Comparison of ENCODE assay signal across 8 cellular contexts in genomic region chr18:64017870-64018269, GRCh38. TPM values are rescaled to one million over a fixed set of nuclear protein-coding genes. Genes with fewer than 3 reads are reported as not detected.
DNase-seq lines count a peak whose midpoint lies in the region; ATAC-seq and TF ChIP-seq lines count a peak whose summit lies in the region.

No MANE protein-coding gene starts in this region.

- peak; percentile 61 for ATAC-seq in GM21360 (IDR thresholded peaks at IDR 0.05; ENCODE audit: unreplicated experiment)
- no peak for ATAC-seq in HG03460 (IDR thresholded peaks at IDR 0.05; ENCODE audit: unreplicated experiment)
- ATAC-seq in GM19452 (IDR thresholded peaks at IDR 0.05; ENCODE audit: unreplicated experiment) = no peak

- H3K27me3 ChIP-seq in BE2C (no peaks in the 10 kb centered on the region), osteoblast (ENCODE audit: insufficient read depth, low read length) (no peaks in the 10 kb centered on the region)

- no peaks in the 10 kb centered on the region for H3K9me3 ChIP-seq in BE2C
- no peaks in the 10 kb centered on the region for H3K9me3 ChIP-seq in osteoblast (ENCODE audit: low read depth, low read length)

- H3K27ac ChIP-seq in osteoblast (ENCODE audit: low read depth, low read length) = no peak overlapping the region

- DNase-seq in BE2C = no peak
- DNase-seq in NCI-H1694 (lab: John Stamatoyannopoulos, UW) = peak; percentile 31
- DNase-seq in cerebellar cortex (ENCODE audit: low spot score) = peak; percentile 26
- no peak for DNase-seq in osteoblast (ENCODE audit: insufficient read length, low spot score, missing footprints)
- DNase-seq in effector CD4-positive, alpha-beta T cell = no peak

- peak; percentile 37; the same call in 1 of the 2 replicates for TF ChIP-seq CTCF in BE2C (IDR thresholded peaks at IDR 0.05; ENCODE audit: low read depth, low read length)
- peak; percentile 52 for TF ChIP-seq CTCF in osteoblast (IDR thresholded peaks at IDR 0.05; ENCODE audit: extremely low read depth, low read depth, low read length)

- H3K4me1 ChIP-seq in BE2C (no peaks in the 10 kb centered on the region), osteoblast (ENCODE audit: insufficient read depth, low read length) (no peaks in the 10 kb centered on the region)

- no peak overlapping the region for H3K4me3 ChIP-seq in BE2C (ENCODE audit: low read depth, low read length)
- H3K4me3 ChIP-seq in osteoblast (ENCODE audit: insufficient read depth, low read length) = no peak overlapping the region

- H4K20me1 ChIP-seq in osteoblast (ENCODE audit: insufficient read depth, low read length) = no peaks in the 10 kb centered on the region

- no peaks in the 10 kb centered on the region for H3K79me2 ChIP-seq in osteoblast (ENCODE audit: insufficient read depth, low read length)

- H3K36me3 ChIP-seq in BE2C = no peaks in the 10 kb centered on the region
- no peaks in the 10 kb centered on the region for H3K36me3 ChIP-seq in osteoblast (ENCODE audit: insufficient read depth, low read length)

- H3K4me2 ChIP-seq in osteoblast (ENCODE audit: insufficient read depth, low read length) = no peak overlapping the region

- H2AFZ ChIP-seq in osteoblast (ENCODE audit: low read length) = no peak overlapping the region

RNA-seq across cellular contexts. Expression of gene SERPINB8, which starts 48.0 kb away (rescaled TPM):
- 1.1 TPM for polyA plus RNA-seq in BE2C (2012; ENCODE audit: insufficient read depth, insufficient read length, low read depth)
- 30.4 and 31.8 TPM in 2 replicates for total RNA-seq in osteoblast

Comparison
In these comparisons a context has a peak if more than half of its experiments do, and no peak if none do; other contexts are left out.
1. DNase-seq: peak in NCI-H1694 (single experiment) and cerebellar cortex (single experiment); none in BE2C (single experiment), osteoblast (single experiment) and effector CD4-positive, alpha-beta T cell (single experiment).